ENCODE assay signal across 16 cellular contexts in the genomic region with DNA sequence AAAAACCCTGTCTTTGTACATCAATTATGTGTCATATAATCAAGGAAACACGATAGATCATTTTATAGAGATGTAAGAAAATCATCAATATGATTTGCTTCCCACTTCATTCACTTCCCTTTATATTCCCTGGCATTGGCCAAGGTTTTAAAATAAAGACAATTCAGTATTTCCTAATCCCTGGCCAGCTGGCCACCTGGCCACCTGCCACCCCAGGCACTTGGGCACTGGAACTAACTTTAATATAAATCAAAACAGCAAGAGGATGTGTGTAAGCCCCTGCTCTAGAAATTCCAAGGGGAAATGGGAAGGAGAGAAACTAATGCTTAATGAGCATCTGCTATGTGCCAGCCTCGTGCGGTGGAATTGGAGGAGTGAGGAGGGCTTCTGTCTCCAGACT.
"Had no signal": no experiment of that assay in that cellular context is flagged by ENCODE, and none has a peak within 500 bp of the region (broad histone marks: within the 10 kb centered on the region; RNA-seq: fewer than 3 reads in every experiment).

No MANE protein-coding gene starts in this region.

- H3K9me3 Mint-ChIP-seq: activated CD4-positive, alpha-beta memory T cell treated with anti-CD3 and anti-CD28 coated beads for 36 hours had no signal

- H3K27ac ChIP-seq: cardiac muscle cell, colonic mucosa, lower lobe of right lung, pancreas, testis, upper lobe of left lung had no signal

- H3K4me3 Mint-ChIP-seq: activated CD4-positive, alpha-beta memory T cell treated with anti-CD3 and anti-CD28 coated beads for 36 hours; activated CD8-positive, alpha-beta memory T cell treated with anti-CD3 and anti-CD28 coated beads, Interleukin-2, amount 10 ng/mL, durations not matched to agents 7 days and 5 days had no signal

- H3K36me3 Mint-ChIP-seq: activated CD4-positive, alpha-beta memory T cell treated with anti-CD3 and anti-CD28 coated beads for 36 hours; activated CD8-positive, alpha-beta memory T cell treated with anti-CD3 and anti-CD28 coated beads, Interleukin-2, amount 10 ng/mL, durations not matched to agents 7 days and 5 days had no signal

- ATAC-seq: activated CD8-positive, alpha-beta memory T cell treated with anti-CD3 and anti-CD28 coated beads, Interleukin-2, amount 10 ng/mL, durations not matched to agents 7 days and 5 days; esophagus mucosa; lower lobe of right lung had no signal

- H3K4me3 ChIP-seq: cardiac muscle cell, colonic mucosa, lower lobe of right lung, pancreas, stomach, testis, upper lobe of left lung had no signal

- H3K27me3 Mint-ChIP-seq: activated CD4-positive, alpha-beta memory T cell treated with anti-CD3 and anti-CD28 coated beads for 36 hours had no signal

- H3K36me3 ChIP-seq: cardiac muscle cell, colonic mucosa, lower lobe of right lung, pancreas, stomach, upper lobe of left lung had no signal

- DNase-seq: activated CD4-positive, alpha-beta memory T cell treated with anti-CD3 and anti-CD28 coated beads for 36 hours; activated CD8-positive, alpha-beta memory T cell treated with anti-CD3 and anti-CD28 coated beads, Interleukin-2, amount 10 ng/mL, durations not matched to agents 7 days and 5 days; activated effector memory CD4-positive, alpha-beta T cell treated with Interleukin-2 at 50 U/mL for 16 hours; activated naive CD4-positive, alpha-beta T cell treated with anti-CD3 and anti-CD28 coated beads, Interleukin-2, amount 50 U/mL, for 16 hours; activated T-cell treated with anti-CD3 and anti-CD28 coated beads, Interleukin-2, amount 50 U/mL, for 1 hour; colonic mucosa; lower lobe of right lung; stimulated activated CD4-positive, alpha-beta T cell treated with anti-CD3 and anti-CD28 coated beads, Interleukin-12 subunit alpha, Interleukin-12 subunit beta, amount 100 ng/mL, for 4 hours; stimulated activated CD4-positive, alpha-beta T cell treated with anti-CD3 and anti-CD28 coated beads, Interleukin-2, amount 100 ng/mL, for 24 hours; stomach; T1000; testis; upper lobe of left lung had no signal

- H3K9me3 ChIP-seq: colonic mucosa, lower lobe of right lung, pancreas, stomach, testis, upper lobe of left lung had no signal

- H3K27ac Mint-ChIP-seq: activated CD4-positive, alpha-beta memory T cell treated with anti-CD3 and anti-CD28 coated beads for 36 hours; activated CD8-positive, alpha-beta memory T cell treated with anti-CD3 and anti-CD28 coated beads, Interleukin-2, amount 10 ng/mL, durations not matched to agents 7 days and 5 days had no signal

- H3K27me3 ChIP-seq: cardiac muscle cell, colonic mucosa, pancreas, stomach, testis, upper lobe of left lung had no signal
